In genomic region chr18:79937103-79937860, GRCh38 we compare ENCODE assay signal across 27 cellular contexts. TPM values are rescaled to one million over a fixed set of nuclear protein-coding genes. Genes with fewer than 3 reads are reported as not detected.
DNase-seq lines count a peak whose midpoint lies in the region; ATAC-seq and TF ChIP-seq lines count a peak whose summit lies in the region.
"Had no signal": no experiment of that assay in that cellular context is flagged by ENCODE, and none has a peak within 500 bp of the region (broad histone marks: within the 10 kb centered on the region; RNA-seq: fewer than 3 reads in every experiment).

No MANE protein-coding gene starts in this region.

- no peak for ATAC-seq in IMR-90 (ENCODE audit: low read depth)
- no peak for ATAC-seq in lower lobe of right lung
- ATAC-seq in GM19397 (IDR thresholded peaks at IDR 0.05; ENCODE audit: unreplicated experiment), result no peak
- ATAC-seq in GM21717 (IDR thresholded peaks at IDR 0.05; ENCODE audit: unreplicated experiment), result no peak
- no peak for ATAC-seq in GM19023 (IDR thresholded peaks at IDR 0.05; ENCODE audit: unreplicated experiment)
- ATAC-seq in GM18517 (IDR thresholded peaks at IDR 0.05; ENCODE audit: unreplicated experiment), result no peak
- ATAC-seq: heart left ventricle; naive thymus-derived CD4-positive, alpha-beta T cell had no signal

- H3K9me3 ChIP-seq in IMR-90 (ENCODE audit: control insufficient read depth, insufficient read depth, low read length) (peaks cover 8% of the 10 kb centered on the region), lower lobe of right lung (peaks cover 10% of the 10 kb centered on the region), thyroid gland (no peaks in the 10 kb centered on the region)
- H3K9me3 ChIP-seq: Caco-2 had no signal

- H3K4me3 ChIP-seq in IMR-90 (ENCODE audit: insufficient read depth, low read depth, low read length) (no peak overlapping the region), lower lobe of right lung (no peak overlapping the region), thyroid gland (replicated peaks in 1 of 3) (no peak overlapping the region)
- H3K4me3 ChIP-seq: BLaER1 treated with 17β-estradiol and CSF1 and Interleukin-3, amounts not matched to agents 10 nM and 100 nM; heart left ventricle; PC-9; skin epidermis had no signal

- DNase-seq in IMR-90 (no peak), lower lobe of right lung (peak; percentile 32), thyroid gland (no peak)
- DNase-seq: activated CD4-positive, alpha-beta T cell treated with anti-CD3 and anti-CD28 coated beads, Interleukin-2, amount 50 U/mL, for 4 hours; activated CD4-positive, CD25-positive, alpha-beta regulatory T cell; activated naive CD4-positive, alpha-beta T cell treated with anti-CD3 and anti-CD28 coated beads, Interleukin-2, amount 50 U/mL, for 16 hours; amniotic stem cell; Caco-2; effector memory CD4-positive, alpha-beta T cell; Kasumi-1; MV-4-11; naive thymus-derived CD4-positive, alpha-beta T cell; NCI-H1694 treated with DMSO at 0.1 percent for 48 hours; NCI-H2171 treated with DMSO at 0.1 percent for 48 hours; NCI-H510A treated with DMSO at 0.1 percent for 48 hours; PC-9; SW 1271 had no signal

- no peak overlapping the region for H3K23ac ChIP-seq in IMR-90 (ENCODE audit: low read depth, low read length)

- H2AK9ac ChIP-seq in IMR-90 (replicated peaks; ENCODE audit: low read depth, low read length, poor library complexity), result peak overlapping the region; percentile 20

- H2BK120ac ChIP-seq in IMR-90 (ENCODE audit: low read depth, low read length), result no peak overlapping the region

- no peak overlapping the region for H2BK15ac ChIP-seq in IMR-90 (ENCODE audit: low read depth, low read length)

- BruUV-seq in IMR-90 (replicated peaks; lab: Mats Ljungman, UMichigan), result no TSS peak

- dilution Hi-C loops in IMR-90 (cut with HindIII; ENCODE audit: low sequenced_read_pairs, unreplicated experiment), result no loop called here

- peaks cover 54% of the 10 kb centered on the region for H3K36me3 ChIP-seq in IMR-90 (ENCODE audit: control insufficient read depth, insufficient read depth, low read length)
- peaks cover 48% of the 10 kb centered on the region for H3K36me3 ChIP-seq in lower lobe of right lung
- H3K36me3 ChIP-seq in thyroid gland, result peaks cover 19 to 25% of the 10 kb centered on the region in 2 donors

- CTCF ChIA-PET in IMR-90 (lab: Yijun Ruan, JAX), result no interaction called here

- in situ Hi-C loops in IMR-90 (cut with MboI; ENCODE audit: low sequenced_read_pairs), result no loop called here

- H3K4me3 Mint-ChIP-seq in dendritic cell treated with granulocyte-macrophage colony-stimulating factor and Interleukin-4, amounts not matched to agents 40 ng/mL and 50 ng/mL, for 4 days, result no peak overlapping the region
- H3K4me3 Mint-ChIP-seq: activated T-helper 1 cell treated with anti-CD3 and anti-CD28 coated beads, Interleukin-12 subunit alpha, Interleukin-12 subunit beta, Interleukin-2, Interleukin-4 antibody, amounts not matched to agents 30 ng/mL and 10 ng/mL and 1 ng/mL, durations not matched to agents 14 hours and 24 hours and 36 hours had no signal

- H2AK5ac ChIP-seq in IMR-90 (ENCODE audit: low read depth, low read length), result no peak overlapping the region

- H4K91ac ChIP-seq in IMR-90 (ENCODE audit: insufficient read depth, low read depth, low read length), result no peak overlapping the region

- no peak overlapping the region for H4K8ac ChIP-seq in IMR-90 (ENCODE audit: low read depth in 2 of 2, low read length in 2 of 2)

- WGBS in IMR-90 (ENCODE audit: extremely low coverage in 2 of 2, insufficient read length in 1 of 2), 2 experiments, result 88% methylated on average over 3 of the region's 25 CpGs; no CpG with 5 or more reads in 1 of the 2 experiments
- 96 to 97% methylated on average over 25 of the region's 25 CpGs for WGBS in thyroid gland, 2 donors

- H3K36me3 Mint-ChIP-seq in dendritic cell treated with granulocyte-macrophage colony-stimulating factor and Interleukin-4, amounts not matched to agents 40 ng/mL and 50 ng/mL, for 4 days (ENCODE audit: low read depth), result peaks cover 97% of the 10 kb centered on the region

- H3K14ac ChIP-seq in IMR-90 (replicated peaks; ENCODE audit: low read depth, low read length), result no peak overlapping the region

- H3K9me3 Mint-ChIP-seq in dendritic cell treated with granulocyte-macrophage colony-stimulating factor and Interleukin-4, amounts not matched to agents 40 ng/mL and 50 ng/mL, for 4 days, result peaks cover 19% of the 10 kb centered on the region

- H3K27me3 Mint-ChIP-seq in dendritic cell treated with granulocyte-macrophage colony-stimulating factor and Interleukin-4, amounts not matched to agents 40 ng/mL and 50 ng/mL, for 4 days, result no peaks in the 10 kb centered on the region
- H3K27me3 Mint-ChIP-seq: naive thymus-derived CD4-positive, alpha-beta T cell had no signal

- H3K9ac ChIP-seq in IMR-90 (ENCODE audit: low read depth, low read length), result no peak overlapping the region
- H3K9ac ChIP-seq: BLaER1 treated with 17β-estradiol and CSF1 and Interleukin-3, amounts not matched to agents 10 nM and 100 nM had no signal

- no peak overlapping the region for H2BK20ac ChIP-seq in IMR-90 (ENCODE audit: low read depth, low read length)

- H3K56ac ChIP-seq in IMR-90 (ENCODE audit: extremely low read depth, insufficient read depth, low read length), result no peak overlapping the region

- no peak overlapping the region for H4K5ac ChIP-seq in IMR-90 (ENCODE audit: low read depth, low read length)

- peaks cover 56% of the 10 kb centered on the region for H4K20me1 ChIP-seq in IMR-90 (ENCODE audit: insufficient read depth, low read length)

- H3K4me2 ChIP-seq in IMR-90 (ENCODE audit: low read depth, low read length), result no peak overlapping the region
- H3K4me2 ChIP-seq: PC-9 had no signal

- H3K4me1 ChIP-seq in IMR-90 (ENCODE audit: control insufficient read depth, insufficient read depth, low read length), result no peaks in the 10 kb centered on the region
- H3K4me1 ChIP-seq in lower lobe of right lung, result peaks cover 9% of the 10 kb centered on the region
- peaks cover 47 to 58% of the 10 kb centered on the region in 2 donors for H3K4me1 ChIP-seq in thyroid gland

- no peak overlapping the region for H2BK5ac ChIP-seq in IMR-90 (ENCODE audit: low read depth, low read length, poor library complexity, severe bottlenecking)

- H3K79me1 ChIP-seq in IMR-90 (ENCODE audit: low read depth in 1 of 2, low read length in 2 of 2), result peaks cover 25 to 75% of the 10 kb centered on the region in 2 experiments

- POLR2A ChIA-PET in IMR-90 (lab: Charles Lee; ENCODE audit: unreplicated experiment), result no interaction called here

- H3K9me1 ChIP-seq in IMR-90 (ENCODE audit: insufficient read depth, low read length), result peaks cover 8% of the 10 kb centered on the region

- no peak overlapping the region for H3K18ac ChIP-seq in IMR-90 (ENCODE audit: low read depth, low read length)

- H3K4ac ChIP-seq in IMR-90 (ENCODE audit: low read depth, low read length), result no peak overlapping the region

- TF ChIP-seq POLR2A in IMR-90 (IDR thresholded peaks at IDR 0.05; ENCODE audit: low read depth, low read length), result no peak
- TF ChIP-seq POLR2A in thyroid gland (IDR thresholded peaks at IDR 0.05), result no peak

- intact Hi-C loops in IMR-90 (cut with micrococcal nuclease) (no loop called here), lower lobe of right lung (cut with DNase I) (no loop called here), thyroid gland (cut with DNase I) (no loop called here)
- intact Hi-C loops in dendritic cell treated with granulocyte-macrophage colony-stimulating factor and Interleukin-4, amounts not matched to agents 40 ng/mL and 50 ng/mL, for 4 days (cut with micrococcal nuclease), result loop anchor here (10.0 kb wide), 1 partner anchor 48 kb away; the partner anchor contains the start of gene TXNL4A

- TF ChIP-seq CTCF in IMR-90 (conservative IDR thresholded peaks at IDR 0.05; ENCODE audit: low read depth, low read length) (no peak), lower lobe of right lung (IDR thresholded peaks at IDR 0.05) (no peak), thyroid gland (IDR thresholded peaks at IDR 0.05) (no peak)

- peak overlapping the region; percentile 86 for H3K27ac Mint-ChIP-seq in dendritic cell treated with granulocyte-macrophage colony-stimulating factor and Interleukin-4, amounts not matched to agents 40 ng/mL and 50 ng/mL, for 4 days
- H3K27ac Mint-ChIP-seq: activated T-helper 1 cell treated with anti-CD3 and anti-CD28 coated beads, Interleukin-12 subunit alpha, Interleukin-12 subunit beta, Interleukin-2, Interleukin-4 antibody, amounts not matched to agents 30 ng/mL and 10 ng/mL and 1 ng/mL, durations not matched to agents 14 hours and 24 hours and 36 hours had no signal

- H3K27ac ChIP-seq in IMR-90 (ENCODE audit: insufficient read depth, low read length) (no peak overlapping the region), lower lobe of right lung (no peak overlapping the region), thyroid gland (peak overlapping the region in 2 of 3 donors; percentile 88 to 94)
- H3K27ac ChIP-seq: BLaER1 treated with 17β-estradiol and CSF1 and Interleukin-3, amounts not matched to agents 10 nM and 100 nM; heart left ventricle; HL-60; PC-9; skin epidermis had no signal

- no peak overlapping the region for H2AFZ ChIP-seq in IMR-90 (replicated peaks; ENCODE audit: low read length, poor library complexity)
- H2AFZ ChIP-seq: PC-9 had no signal

- no peaks in the 10 kb centered on the region for H3K27me3 ChIP-seq in IMR-90 (ENCODE audit: control insufficient read depth, insufficient read depth, low read length)
- H3K27me3 ChIP-seq in lower lobe of right lung (ENCODE audit: low read depth), result no peaks in the 10 kb centered on the region
- H3K27me3 ChIP-seq in thyroid gland, result no peaks in the 10 kb centered on the region
- H3K27me3 ChIP-seq: BLaER1 treated with 17β-estradiol and CSF1 and Interleukin-3, amounts not matched to agents 10 nM and 100 nM; heart left ventricle had no signal

- H3K4me1 Mint-ChIP-seq in dendritic cell treated with granulocyte-macrophage colony-stimulating factor and Interleukin-4, amounts not matched to agents 40 ng/mL and 50 ng/mL, for 4 days (ENCODE audit: low read depth), result peaks cover 81% of the 10 kb centered on the region

- no peak for TF ChIP-seq RAD21 in IMR-90 (IDR thresholded peaks at IDR 0.05; ENCODE audit: low read length)

RNA-seq across cellular contexts. Expression of gene SLC66A2, which starts 14.2 kb away (rescaled TPM):
- total RNA-seq in IMR-90 (2012; rRNA removed), result 16.9 and 17.6 TPM in 2 replicates
- polyA plus RNA-seq in IMR-90 (2012; rRNA removed), result 23.5 and 29.6 TPM in 2 replicates
- polyA plus RNA-seq in IMR-90 (2012; cell fraction: cytosol; rRNA removed), result 25.1 and 42.3 TPM in 2 replicates
- 24.9 and 57.8 TPM in 2 replicates for polyA plus RNA-seq in IMR-90 (2012; cell fraction: nucleus; rRNA removed; ENCODE audit: low replicate concordance)
- 54.2 TPM for total RNA-seq in lower lobe of right lung
- total RNA-seq in thyroid gland, result 100 to 1,000 TPM in 2 of 4 donors, 10 to 100 TPM in 2; 93.5 to 193 (median 100) TPM

RNA-seq across cellular contexts. Expression of gene HSBP1L1, which starts 27.2 kb away (rescaled TPM):
- total RNA-seq in IMR-90 (2012; rRNA removed), result 7.8 and 8.6 TPM in 2 replicates
- 14.9 and 18.0 TPM in 2 replicates for polyA plus RNA-seq in IMR-90 (2012; rRNA removed)
- 18.1 and 26.9 TPM in 2 replicates for polyA plus RNA-seq in IMR-90 (2012; cell fraction: cytosol; rRNA removed)
- 22.4 and 64.4 TPM in 2 replicates for polyA plus RNA-seq in IMR-90 (2012; cell fraction: nucleus; rRNA removed; ENCODE audit: low replicate concordance)
- 46.6 TPM for total RNA-seq in lower lobe of right lung
- total RNA-seq in thyroid gland, result 10 to 100 TPM; 25.7 to 51.8 (median 39.6) TPM

RNA-seq across cellular contexts. Expression of gene TXNL4A, which starts 51.1 kb away (rescaled TPM):
- total RNA-seq in IMR-90 (2012; rRNA removed), result 38.7 and 72.8 TPM in 2 replicates
- polyA plus RNA-seq in IMR-90 (2012; rRNA removed), result 103 and 130 TPM in 2 replicates
- polyA plus RNA-seq in IMR-90 (2012; cell fraction: cytosol; rRNA removed), result 55.2 and 96.9 TPM in 2 replicates
- 22.7 and 54.6 TPM in 2 replicates for polyA plus RNA-seq in IMR-90 (2012; cell fraction: nucleus; rRNA removed; ENCODE audit: low replicate concordance)
- 78.7 TPM for total RNA-seq in lower lobe of right lung
- total RNA-seq in thyroid gland, result 10 to 100 TPM; 22.9 to 37.4 (median 30.2) TPM

Comparison
In these comparisons a context has a peak if more than half of its experiments do, and no peak if none do; other contexts are left out.
1. H3K27ac ChIP-seq: peak in thyroid gland (2 of 3); none in IMR-90 (single experiment) and lower lobe of right lung (single experiment).